In the genomic region with DNA sequence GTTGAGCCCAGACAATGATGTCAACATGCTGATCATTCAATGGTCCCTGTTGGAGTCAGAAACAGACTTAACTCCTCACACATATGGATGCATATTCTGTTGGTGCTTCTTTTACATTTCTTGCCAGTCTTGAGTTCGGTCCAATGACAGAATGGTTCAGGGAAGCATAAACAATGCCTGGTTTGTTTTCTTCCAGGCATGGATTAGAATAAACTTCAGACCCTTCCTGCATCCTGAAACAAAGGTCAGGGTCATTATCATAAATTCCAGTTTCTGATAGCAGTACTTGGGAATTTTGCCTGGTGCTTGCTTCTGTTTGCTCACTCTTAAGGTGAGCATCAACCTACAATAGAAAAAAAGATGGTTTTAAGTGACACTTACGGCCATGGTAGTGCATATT, we compare ENCODE assay signal across 15 cellular contexts. TPM values are rescaled to one million over a fixed set of nuclear protein-coding genes. Genes with fewer than 3 reads are reported as not detected.
"Had no signal": no experiment of that assay in that cellular context is flagged by ENCODE, and none has a peak within 500 bp of the region (broad histone marks: within the 10 kb centered on the region; RNA-seq: fewer than 3 reads in every experiment).

No MANE protein-coding gene starts in this region.

- ATAC-seq: activated T-helper 17 cell treated with anti-CD3 and anti-CD28 coated beads, Interleukin-2, amount 50 U/mL, for 72 hours; left lung; pancreas had no signal

- H3K36me3 ChIP-seq: esophagus squamous epithelium, left lung, pancreas had no signal

- H3K27me3 Mint-ChIP-seq: activated naive CD8-positive, alpha-beta T cell treated with anti-CD3 and anti-CD28 coated beads, Interleukin-2, amount 10 ng/mL, durations not matched to agents 7 days and 5 days; activated T-helper 17 cell treated with anti-CD3 and anti-CD28 coated beads, Interleukin-2, amount 50 U/mL, for 72 hours had no signal

- H3K27ac Mint-ChIP-seq: activated naive CD8-positive, alpha-beta T cell treated with anti-CD3 and anti-CD28 coated beads, Interleukin-2, amount 10 ng/mL, durations not matched to agents 7 days and 5 days; activated T-helper 17 cell treated with anti-CD3 and anti-CD28 coated beads, Interleukin-2, amount 50 U/mL, for 72 hours had no signal

- DNase-seq: activated CD4-positive, alpha-beta T cell treated with anti-CD3 and anti-CD28 coated beads for 4 hours; activated CD8-positive, alpha-beta memory T cell treated with anti-CD3 and anti-CD28 coated beads for 24 hours; activated naive CD8-positive, alpha-beta T cell treated with anti-CD3 and anti-CD28 coated beads, Interleukin-2, amount 10 ng/mL, durations not matched to agents 7 days and 5 days; activated T-cell treated with anti-CD3 and anti-CD28 coated beads for 4 hours; aorta; esophagus squamous epithelium; foreskin fibroblast; head of caudate nucleus; islet precursor cell; left lung; mesenchymal stem cell; pancreas; T-helper 9 cell had no signal

- H3K9me3 Mint-ChIP-seq: activated naive CD8-positive, alpha-beta T cell treated with anti-CD3 and anti-CD28 coated beads, Interleukin-2, amount 10 ng/mL, durations not matched to agents 7 days and 5 days; activated T-helper 17 cell treated with anti-CD3 and anti-CD28 coated beads, Interleukin-2, amount 50 U/mL, for 72 hours had no signal

- H3K9me3 ChIP-seq: esophagus squamous epithelium, pancreas had no signal

- H3K4me3 Mint-ChIP-seq: activated naive CD8-positive, alpha-beta T cell treated with anti-CD3 and anti-CD28 coated beads, Interleukin-2, amount 10 ng/mL, durations not matched to agents 7 days and 5 days had no signal

- H3K27ac ChIP-seq: esophagus squamous epithelium, left lung, pancreas had no signal

- H3K4me1 ChIP-seq: pancreas had no signal

- H3K4me3 ChIP-seq: esophagus squamous epithelium, left lung, pancreas had no signal

- H3K27me3 ChIP-seq: esophagus squamous epithelium, left lung, pancreas had no signal

RNA-seq across cellular contexts. Expression of a gene that starts 33.2 kb away (rescaled TPM):
- total RNA-seq: bronchial epithelial cell had no signal
- polyA plus RNA-seq: pancreas had no signal
